In the genomic region with DNA sequence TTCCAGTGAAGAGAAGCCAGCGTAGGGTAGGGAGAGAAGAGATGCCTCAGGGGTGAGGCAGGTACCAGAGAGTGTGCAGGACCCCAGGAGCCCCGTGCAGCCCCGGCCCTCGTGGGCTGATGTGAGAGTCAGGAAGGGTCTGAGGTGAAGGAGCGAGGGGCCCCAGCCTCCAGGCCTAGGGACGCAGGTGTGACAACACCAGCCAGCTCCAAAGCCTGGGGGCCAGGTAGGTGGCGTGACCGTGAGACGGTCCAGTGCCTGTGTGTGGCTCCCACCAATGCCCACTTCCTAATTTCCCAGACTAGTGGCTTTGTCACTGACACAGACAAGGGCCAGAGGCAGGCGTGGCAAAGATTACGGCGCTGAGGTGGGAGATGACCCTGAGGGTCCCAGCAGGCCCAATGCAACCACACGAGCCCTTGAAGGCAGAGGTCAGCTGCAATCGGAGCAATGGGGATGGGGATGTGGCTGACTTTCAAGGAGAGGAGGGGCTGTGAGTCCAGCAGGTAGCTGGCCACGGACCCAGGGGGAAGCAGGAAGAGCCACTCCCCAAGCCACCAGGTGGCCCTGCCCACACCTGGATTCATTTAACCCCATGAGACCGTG, we compare ENCODE assay signal across 13 cellular contexts.
A peak's percentile ranks its signal among the peaks of the same experiment; 100 is the strongest.
DNase-seq lines count a peak whose midpoint lies in the region; ATAC-seq, FAIRE-seq and TF ChIP-seq lines count a peak whose summit lies in the region.
"Had no signal": no experiment of that assay in that cellular context is flagged by ENCODE, and none has a peak within 500 bp of the region (broad histone marks: within the 10 kb centered on the region; RNA-seq: fewer than 3 reads in every experiment).

No MANE protein-coding gene starts in this region.

- DNase-seq in activated CD8-positive, alpha-beta memory T cell treated with anti-CD3 and anti-CD28 coated beads, Interleukin-2, amount 50 U/mL, for 48 hours, result peak; percentile 30
- no peak for DNase-seq in activated CD8-positive, alpha-beta memory T cell treated with anti-CD3 and anti-CD28 coated beads for 24 hours
- no peak for DNase-seq in H1 (ENCODE audit: low read depth in 1 of 2, low spot score in 2 of 2)
- no peak for DNase-seq in naive thymus-derived CD4-positive, alpha-beta T cell
- no peak for DNase-seq in HuH-7.5 (ENCODE audit: low spot score)
- no peak for DNase-seq in AML-193 (lab: John Stamatoyannopoulos, UW)
- DNase-seq in aorta, result no peak
- DNase-seq: Caco-2; CD8-positive, alpha-beta memory T cell; GF-D8 had no signal

- FAIRE-seq in H1 (lab: Jason Lieb, UNC), result no peak
- FAIRE-seq: H54 had no signal

- no peak overlapping the region for H3K4me3 ChIP-seq in H1 (ENCODE audit: extremely low read depth in 1 of 4, insufficient read depth in 2 of 4, low read depth in 3 of 4, low read length in 4 of 4)
- H3K4me3 ChIP-seq in naive thymus-derived CD4-positive, alpha-beta T cell (ENCODE audit: low read length), result no peak overlapping the region
- H3K4me3 ChIP-seq in aorta (ENCODE audit: low read length in 2 of 2), result no peak overlapping the region
- H3K4me3 ChIP-seq: BLaER1 had no signal

- H4K5ac ChIP-seq in H1 (ENCODE audit: insufficient read length, low read depth, low read length), result no peak overlapping the region

- H2AFZ ChIP-seq in H1 (ENCODE audit: low read length), result no peak overlapping the region

- peaks cover 0 to 2% of the 10 kb centered on the region in 2 experiments for H4K20me1 ChIP-seq in H1 (replicated peaks in 1 of 2; ENCODE audit: control insufficient read depth in 1 of 2, insufficient read depth in 2 of 2, low read length in 2 of 2)
- H4K20me1 ChIP-seq: BLaER1 had no signal

- H2BK120ac ChIP-seq in H1 (replicated peaks; ENCODE audit: low read depth, low read length), result peak overlapping the region; percentile 33

- ATAC-seq in naive thymus-derived CD4-positive, alpha-beta T cell, result peak; percentile 10
- ATAC-seq in aorta (ENCODE audit: low FRiP score), result no peak

- H3K9ac ChIP-seq in H1 (replicated peaks in 1 of 4; ENCODE audit: extremely low read depth in 1 of 4, low read depth in 3 of 4, low read length in 3 of 4), result no peak overlapping the region
- H3K9ac ChIP-seq: BLaER1 had no signal

- H3K27ac ChIP-seq in H1 (ENCODE audit: low read depth, low read length) (no peak overlapping the region), aorta (ENCODE audit: low read depth in 1 of 2, low read length in 2 of 2) (no peak overlapping the region)
- no peak overlapping the region for H3K27ac ChIP-seq in naive thymus-derived CD4-positive, alpha-beta T cell (ENCODE audit: low read depth, low read length)
- H3K27ac ChIP-seq: 22Rv1, BLaER1 had no signal

- no peaks in the 10 kb centered on the region for H3K36me3 Mint-ChIP-seq in naive thymus-derived CD4-positive, alpha-beta T cell
- H3K36me3 Mint-ChIP-seq: CD8-positive, alpha-beta memory T cell had no signal

- H3K79me2 ChIP-seq in H1 (ENCODE audit: control insufficient read depth in 1 of 2, insufficient read depth in 2 of 2, low read length in 2 of 2), result no peaks in the 10 kb centered on the region

- no peak overlapping the region for H2BK12ac ChIP-seq in H1 (ENCODE audit: low read depth, low read length)

- no peak overlapping the region for H3K4me2 ChIP-seq in H1 (ENCODE audit: insufficient read depth in 1 of 2, low read depth in 2 of 2, low read length in 2 of 2)
- H3K4me2 ChIP-seq: BLaER1 had no signal

- no peak overlapping the region for H2BK20ac ChIP-seq in H1 (ENCODE audit: low read length)

- H3K27me3 Mint-ChIP-seq in naive thymus-derived CD4-positive, alpha-beta T cell, result peaks cover 0 to 21% (median 6%) of the 10 kb centered on the region in 5 donors

- no peak overlapping the region for H3K23ac ChIP-seq in H1 (ENCODE audit: insufficient read length)

- H3K9me3 ChIP-seq in H1 (ENCODE audit: insufficient read depth in 2 of 2, low read depth in 1 of 2, low read length in 1 of 2) (no peaks in the 10 kb centered on the region), aorta (ENCODE audit: control insufficient read depth, low read length) (no peaks in the 10 kb centered on the region)
- no peaks in the 10 kb centered on the region for H3K9me3 ChIP-seq in naive thymus-derived CD4-positive, alpha-beta T cell (ENCODE audit: control insufficient read depth in 2 of 3, low read length in 3 of 3)
- H3K9me3 ChIP-seq: BLaER1, Caco-2 had no signal

- no peak overlapping the region for H2AK5ac ChIP-seq in H1 (ENCODE audit: low read depth, low read length)

- H3K4me3 Mint-ChIP-seq in naive thymus-derived CD4-positive, alpha-beta T cell, result no peak overlapping the region
- H3K4me3 Mint-ChIP-seq: CD8-positive, alpha-beta memory T cell had no signal

- H3K4me1 ChIP-seq in H1 (replicated peaks in 1 of 4; ENCODE audit: control insufficient read depth in 3 of 4, insufficient read depth in 4 of 4, low read length in 3 of 4) (peaks cover 0 to 9% (median 3%) of the 10 kb centered on the region in 4 experiments; a peak in 5 of 7 replicates), aorta (ENCODE audit: control insufficient read depth in 1 of 2, insufficient read depth in 2 of 2, low read length in 2 of 2) (no peaks in the 10 kb centered on the region)
- no peaks in the 10 kb centered on the region for H3K4me1 ChIP-seq in naive thymus-derived CD4-positive, alpha-beta T cell (ENCODE audit: control insufficient read depth in 2 of 2, insufficient read depth in 2 of 2, low read length in 2 of 2)
- H3K4me1 ChIP-seq: Caco-2 had no signal

- TF ChIP-seq POLR2A in H1 (IDR thresholded peaks at IDR 0.05; ENCODE audit: control extremely low read depth in 1 of 2, low read depth in 2 of 2, low read length in 2 of 2), result no peak

- 82% methylated on average over 16 of the region's 16 CpGs; no CpG with 5 or more reads in 1 of the 2 experiments for WGBS in H1 (ENCODE audit: extremely low coverage in 1 of 2, insufficient coverage in 1 of 2, insufficient read length in 1 of 2, insufficient replicate concordance in 2 of 2, low coverage in 1 of 2, low lambda C conversion rate in 2 of 2, missing lambda C conversion rate in 1 of 2), 2 experiments
- WGBS in aorta, 2 donors, result 87 to 90% methylated on average over 16 of the region's 16 CpGs

- H3K79me1 ChIP-seq in H1 (ENCODE audit: low read depth, low read length), result no peaks in the 10 kb centered on the region

- no peak for TF ChIP-seq EP300 in H1 (IDR thresholded peaks at IDR 0.05; ENCODE audit: borderline replicate concordance in 1 of 2, low read depth in 2 of 2, low read length in 2 of 2)

- H3K36me3 ChIP-seq in H1 (ENCODE audit: control insufficient read depth in 2 of 4, insufficient read depth in 4 of 4, low read length in 3 of 4), result no peaks in the 10 kb centered on the region
- H3K36me3 ChIP-seq in naive thymus-derived CD4-positive, alpha-beta T cell (ENCODE audit: control insufficient read depth in 2 of 3, insufficient read depth in 3 of 3, low read length in 3 of 3), result no peaks in the 10 kb centered on the region
- H3K36me3 ChIP-seq in aorta (ENCODE audit: control insufficient read depth in 1 of 2, insufficient read depth in 2 of 2, low read length in 1 of 2), result no peaks in the 10 kb centered on the region
- H3K36me3 ChIP-seq: BLaER1 had no signal

- POLR2A ChIA-PET in H1 (lab: Charles Lee; ENCODE audit: partially characterized antibody), result no interaction called here
- POLR2A ChIA-PET in naive thymus-derived CD4-positive, alpha-beta T cell (lab: Charles Lee), result no interaction called here

- intact Hi-C loops in naive thymus-derived CD4-positive, alpha-beta T cell (cut with micrococcal nuclease), result no loop called here
- intact Hi-C loops in aorta (cut with DNase I), result no loop called here

- CTCF ChIA-PET in H1 (lab: Charles Lee; ENCODE audit: partially characterized antibody), result interaction anchor here (1.1 to 1.3 kb wide), 6 partner anchors 10 to 276 kb away, joined by 3 to 4 read pairs (median 4); no protein-coding TSS in a partner anchor
- CTCF ChIA-PET in naive thymus-derived CD4-positive, alpha-beta T cell (lab: Charles Lee), result no interaction called here

- H3K27me3 ChIP-seq in H1 (replicated peaks in 1 of 4; ENCODE audit: control insufficient read depth in 3 of 4, extremely low read depth in 1 of 4, insufficient read depth in 3 of 4, low read length in 3 of 4) (no peaks in the 10 kb centered on the region), aorta (ENCODE audit: control insufficient read depth in 1 of 2, insufficient read depth in 2 of 2, low read length in 1 of 2) (no peaks in the 10 kb centered on the region)
- no peaks in the 10 kb centered on the region for H3K27me3 ChIP-seq in naive thymus-derived CD4-positive, alpha-beta T cell (ENCODE audit: control insufficient read depth in 2 of 2, insufficient read depth in 2 of 2, low read length in 2 of 2)
- H3K27me3 ChIP-seq: BLaER1 had no signal

- peaks cover 0 to 7% (median 0%) of the 10 kb centered on the region in 7 donors for H3K4me1 Mint-ChIP-seq in naive thymus-derived CD4-positive, alpha-beta T cell
- H3K4me1 Mint-ChIP-seq: CD8-positive, alpha-beta memory T cell had no signal

- H3K18ac ChIP-seq in H1 (ENCODE audit: extremely low read depth, low read length), result no peak overlapping the region

- H2BK5ac ChIP-seq in H1 (ENCODE audit: low read depth, low read length), result no peak overlapping the region

- H3K14ac ChIP-seq in H1 (ENCODE audit: insufficient read length), result no peak overlapping the region

- TF ChIP-seq CTCF in H1 (IDR thresholded peaks at IDR 0.05; ENCODE audit: control extremely low read depth in 1 of 3, insufficient read depth in 1 of 3, low read depth in 1 of 3, low read length in 3 of 3), result no peak

- no peak overlapping the region for H3K27ac Mint-ChIP-seq in naive thymus-derived CD4-positive, alpha-beta T cell
- H3K27ac Mint-ChIP-seq: CD8-positive, alpha-beta memory T cell had no signal

- no peak overlapping the region for H3K56ac ChIP-seq in H1 (replicated peaks; ENCODE audit: insufficient read length, low read depth, low read length)

- no peak for TF ChIP-seq RAD21 in H1 (IDR thresholded peaks at IDR 0.05 in 1 of 2, conservative IDR thresholded peaks at IDR 0.05 in 1 of 2; ENCODE audit: low read depth in 2 of 2, low read length in 2 of 2)

- no peak overlapping the region for H4K91ac ChIP-seq in H1 (replicated peaks; ENCODE audit: insufficient read length, low read length)

- H4K8ac ChIP-seq in H1 (ENCODE audit: extremely low read depth, insufficient read depth, low read length), result no peak overlapping the region

- H3K9me3 Mint-ChIP-seq in naive thymus-derived CD4-positive, alpha-beta T cell, result peaks cover 0 to 1% (median 0%) of the 10 kb centered on the region in 11 donors
- H3K9me3 Mint-ChIP-seq: CD8-positive, alpha-beta memory T cell had no signal

- no peak overlapping the region for H2BK15ac ChIP-seq in H1 (ENCODE audit: low read length)

- no peaks in the 10 kb centered on the region for H3K23me2 ChIP-seq in H1 (ENCODE audit: low read depth, low read length)

- H3K4ac ChIP-seq in H1 (replicated peaks; ENCODE audit: insufficient read length, low read depth, low read length), result no peak overlapping the region

TF ChIP-seq in H1, 55 proteins besides CTCF, POLR2A, EP300 and RAD21 (continues in another document):
- no peak for TF ChIP-seq POLR2AphosphoS5 (IDR thresholded peaks at IDR 0.05; ENCODE audit: low read depth, low read length)
- no peak for TF ChIP-seq GTF2F1 (IDR thresholded peaks at IDR 0.05; ENCODE audit: borderline replicate concordance, low read depth, low read length)
- TF ChIP-seq SAP30 (IDR thresholded peaks at IDR 0.05; ENCODE audit: insufficient read depth, insufficient replicate concordance, low read length), result no peak
- no peak for TF ChIP-seq CBX5 (IDR thresholded peaks at IDR 0.05; ENCODE audit: low read depth, low read length)
- TF ChIP-seq JUND (IDR thresholded peaks at IDR 0.05; ENCODE audit: low read length), result no peak
